Comparison of ENCODE assay signal across 9 cellular contexts in the genomic region with DNA sequence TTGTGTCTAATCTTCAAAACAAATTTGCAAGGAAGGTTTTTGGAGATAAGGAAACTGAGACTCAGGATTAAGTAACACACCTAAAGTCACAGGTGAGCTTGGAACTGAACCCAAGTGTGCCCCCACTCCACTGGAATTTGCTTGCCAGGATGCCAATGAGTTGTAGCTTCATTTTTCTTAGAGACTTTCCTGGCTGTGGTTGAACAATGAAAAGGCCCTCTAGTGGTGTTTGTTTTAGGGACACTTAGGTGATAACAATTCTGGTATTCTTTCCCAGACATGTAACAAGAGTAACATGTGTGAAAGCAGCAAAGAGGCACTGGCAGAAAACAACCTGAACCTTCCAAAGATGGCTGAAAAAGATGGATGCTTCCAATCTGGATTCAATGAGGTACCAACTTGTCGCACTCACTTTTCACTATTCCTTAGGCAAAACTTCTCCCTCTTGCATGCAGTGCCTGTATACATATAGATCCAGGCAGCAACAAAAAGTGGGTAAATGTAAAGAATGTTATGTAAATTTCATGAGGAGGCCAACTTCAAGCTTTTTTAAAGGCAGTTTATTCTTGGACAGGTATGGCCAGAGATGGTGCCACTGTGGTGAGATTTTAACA. TPM values are rescaled to one million over a fixed set of nuclear protein-coding genes. Genes with fewer than 3 reads are reported as not detected.
DNase-seq lines count a peak whose midpoint lies in the region; ATAC-seq and TF ChIP-seq lines count a peak whose summit lies in the region.
"Had no signal": no experiment of that assay in that cellular context is flagged by ENCODE, and none has a peak within 500 bp of the region (broad histone marks: within the 10 kb centered on the region; RNA-seq: fewer than 3 reads in every experiment).

No MANE protein-coding gene starts in this region.

- peaks cover 21% of the 10 kb centered on the region for H3K79me2 ChIP-seq in osteoblast (ENCODE audit: insufficient read depth, low read length)

- no peak for DNase-seq in activated naive CD4-positive, alpha-beta T cell treated with anti-CD3 and anti-CD28 coated beads, Interleukin-2, amount 10 ng/mL, durations not matched to agents 7 days and 5 days
- no peak for DNase-seq in activated naive CD4-positive, alpha-beta T cell treated with Interleukin-2 at 50 U/mL for 16 hours
- DNase-seq in NCI-H1694 (lab: John Stamatoyannopoulos, UW) (peak; percentile 6), chondrocyte (ENCODE audit: low spot score) (no peak), osteoblast (ENCODE audit: insufficient read length, low spot score, missing footprints) (peak; percentile 46), NCI-H2081 (lab: John Stamatoyannopoulos, UW) (no peak), SK-N-DZ (ENCODE audit: low spot score) (no peak)

- CTCF ChIA-PET in activated naive CD4-positive, alpha-beta T cell treated with anti-CD3 and anti-CD28 coated beads, Interleukin-2, amount 10 ng/mL, durations not matched to agents 7 days and 5 days (lab: Charles Lee), result interaction anchor here (0.7 to 14.7 kb wide), 19 partner anchors 9 to 329 kb away, joined by 3 to 443 read pairs (median 4); no protein-coding TSS in a partner anchor

- ATAC-seq in GM21360 (IDR thresholded peaks at IDR 0.05; ENCODE audit: unreplicated experiment), result no peak

- peak overlapping the region; percentile 77 for H3K4me3 Mint-ChIP-seq in activated naive CD4-positive, alpha-beta T cell treated with anti-CD3 and anti-CD28 coated beads, Interleukin-2, amount 10 ng/mL, durations not matched to agents 7 days and 5 days
- H3K4me3 Mint-ChIP-seq in chondrocyte (ENCODE audit: unreplicated experiment), result no peak overlapping the region

- H3K27me3 Mint-ChIP-seq in activated naive CD4-positive, alpha-beta T cell treated with anti-CD3 and anti-CD28 coated beads, Interleukin-2, amount 10 ng/mL, durations not matched to agents 7 days and 5 days, result peaks cover 38% of the 10 kb centered on the region
- H3K27me3 Mint-ChIP-seq in chondrocyte (ENCODE audit: low read depth), result no peaks in the 10 kb centered on the region

- peak overlapping the region; percentile 99 for H3K27ac ChIP-seq in osteoblast (ENCODE audit: low read depth, low read length)

- no peaks in the 10 kb centered on the region for H4K20me1 ChIP-seq in osteoblast (ENCODE audit: insufficient read depth, low read length)

- H3K4me1 ChIP-seq in osteoblast (ENCODE audit: insufficient read depth, low read length), result peaks cover 56% of the 10 kb centered on the region

- no peaks in the 10 kb centered on the region for H3K9me3 ChIP-seq in osteoblast (ENCODE audit: low read depth, low read length)

- no peaks in the 10 kb centered on the region for H3K9me3 Mint-ChIP-seq in activated naive CD4-positive, alpha-beta T cell treated with anti-CD3 and anti-CD28 coated beads, Interleukin-2, amount 10 ng/mL, durations not matched to agents 7 days and 5 days
- H3K9me3 Mint-ChIP-seq in chondrocyte (ENCODE audit: low read depth), result no peaks in the 10 kb centered on the region

- no peak overlapping the region for H3K27ac Mint-ChIP-seq in activated naive CD4-positive, alpha-beta T cell treated with anti-CD3 and anti-CD28 coated beads, Interleukin-2, amount 10 ng/mL, durations not matched to agents 7 days and 5 days
- no peak overlapping the region for H3K27ac Mint-ChIP-seq in chondrocyte (ENCODE audit: unreplicated experiment)

- H3K36me3 Mint-ChIP-seq in activated naive CD4-positive, alpha-beta T cell treated with anti-CD3 and anti-CD28 coated beads, Interleukin-2, amount 10 ng/mL, durations not matched to agents 7 days and 5 days, result peaks cover 16% of the 10 kb centered on the region
- no peaks in the 10 kb centered on the region for H3K36me3 Mint-ChIP-seq in chondrocyte (ENCODE audit: low read depth)

- H3K4me3 ChIP-seq in osteoblast (ENCODE audit: insufficient read depth, low read length), result peak overlapping the region; percentile 84

- peak; percentile 76 for TF ChIP-seq CTCF in chondrocyte (IDR thresholded peaks at IDR 0.05)
- peak; percentile 57 for TF ChIP-seq CTCF in osteoblast (IDR thresholded peaks at IDR 0.05; ENCODE audit: extremely low read depth, low read depth, low read length)

- H3K36me3 ChIP-seq in osteoblast (ENCODE audit: insufficient read depth, low read length), result peaks cover 31% of the 10 kb centered on the region

- H3K27me3 ChIP-seq in osteoblast (ENCODE audit: insufficient read depth, low read length), result no peaks in the 10 kb centered on the region

- H3K4me2 ChIP-seq in osteoblast (ENCODE audit: insufficient read depth, low read length), result peak overlapping the region; percentile 97

- peaks cover 57% of the 10 kb centered on the region for H3K4me1 Mint-ChIP-seq in activated naive CD4-positive, alpha-beta T cell treated with anti-CD3 and anti-CD28 coated beads, Interleukin-2, amount 10 ng/mL, durations not matched to agents 7 days and 5 days
- peaks cover 53% of the 10 kb centered on the region for H3K4me1 Mint-ChIP-seq in chondrocyte (ENCODE audit: low read depth)

- H2AFZ ChIP-seq in osteoblast (ENCODE audit: low read length), result no peak overlapping the region

RNA-seq across cellular contexts. Expression of a gene that starts 1.5 kb away (rescaled TPM):
- total RNA-seq in chondrocyte, result 0.45 to 0.82 TPM in 2 of 3 replicates, not detected in the other
- 37.4 and 52.8 TPM in 2 replicates for total RNA-seq in osteoblast
- not detected in 2 replicates for polyA plus RNA-seq in SK-N-DZ (2014; cell fraction: cytosol; rRNA removed)
- polyA plus RNA-seq in SK-N-DZ (2014; cell fraction: nucleus; rRNA removed), result not detected in 2 replicates
- total RNA-seq: temporal lobe had no signal

Comparison
In these comparisons a context has a peak if more than half of its experiments do, and no peak if none do; other contexts are left out.
1. DNase-seq: peak in NCI-H1694 (single experiment) and osteoblast (single experiment); none in activated naive CD4-positive, alpha-beta T cell treated with anti-CD3 and anti-CD28 coated beads, Interleukin-2, amount 10 ng/mL, durations not matched to agents 7 days and 5 days (single experiment), activated naive CD4-positive, alpha-beta T cell treated with Interleukin-2 at 50 U/mL for 16 hours (single experiment), chondrocyte (single experiment), NCI-H2081 (0 of 2) and SK-N-DZ (single experiment).
2. RNA of a gene that starts 1.5 kb away (total RNA-seq): 37.4 to 52.8 TPM in osteoblast; 0.45 to 0.82 TPM in chondrocyte; every median in the first group is over 10 times any median in the second.